In the genomic region with DNA sequence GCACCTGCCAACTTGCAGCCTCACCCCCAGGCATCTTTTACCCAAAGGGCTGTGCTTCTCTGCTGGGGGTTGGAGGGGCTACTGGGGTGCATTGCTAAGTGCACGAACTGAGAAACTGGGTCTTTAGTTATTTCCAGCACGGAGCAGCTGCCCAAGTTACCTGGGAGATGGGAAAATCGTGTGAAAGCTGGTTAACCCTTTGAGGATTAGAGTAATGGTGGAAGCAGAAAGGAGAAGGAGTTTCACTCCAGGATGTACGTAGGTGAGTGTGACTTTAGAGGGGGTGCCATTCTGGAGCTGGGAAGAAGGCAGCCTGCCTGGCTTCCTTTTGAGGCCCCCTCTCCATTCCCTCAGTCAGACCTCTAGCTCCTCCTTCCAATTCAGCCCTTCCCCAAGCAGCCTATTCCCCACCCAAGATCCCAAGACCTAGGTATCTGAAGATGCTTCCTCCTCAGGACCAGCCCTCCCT, we compare ENCODE assay signal across 7 cellular contexts. TPM values are rescaled to one million over a fixed set of nuclear protein-coding genes. Genes with fewer than 3 reads are reported as not detected.
DNase-seq lines count a peak whose midpoint lies in the region; ATAC-seq, FAIRE-seq and TF ChIP-seq lines count a peak whose summit lies in the region.

No MANE protein-coding gene starts in this region.

- FAIRE-seq in kidney (lab: Jason Lieb, UNC) = no peak

- intact Hi-C loops in kidney (cut with DNase I) = no loop called here

- in situ Hi-C loops in HAP-1 (cut with MboI; ENCODE audit: low sequenced_read_pairs) (loop anchor here (10.0 kb wide), 1 partner anchor 245 kb away; no protein-coding TSS in a partner anchor), GM13977 (cut with MboI; ENCODE audit: low pct_unique_long_range_greater_than_20kb, low sequenced_read_pairs, unreplicated experiment) (no loop called here)

- H3K27ac ChIP-seq in kidney (ENCODE audit: low read depth in 2 of 2, low read length in 2 of 2) = peak overlapping the region; percentile 57 to 73

- DNase-seq in HAP-1 (ENCODE audit: low spot score in 2 of 2) (no peak), kidney (no peak), activated gamma-delta T cell treated with Interleukin-2 at 50 U/mL for 16 hours (no peak), GF-D8 (lab: John Stamatoyannopoulos, UW) (no peak), GM13977 (ENCODE audit: low spot score) (no peak)
- no peak for DNase-seq in stimulated activated naive B cell treated with anti-CD40 and anti-IgM and Interleukin-4, amounts not matched to agents 10 μg/mL and 1 μg/mL and 100 μg/mL, for 72 hours

- H3K4me3 Mint-ChIP-seq in activated T-helper 17 cell treated with anti-CD3 and anti-CD28 coated beads, Interleukin-2, amount 50 U/mL, for 72 hours = peak overlapping the region; percentile 52
- H3K4me3 Mint-ChIP-seq in stimulated activated naive B cell treated with anti-CD40 and anti-IgM and Interleukin-4, amounts not matched to agents 10 μg/mL and 1 μg/mL and 100 μg/mL, for 72 hours = peak overlapping the region; percentile 80

- H3K4me3 ChIP-seq in HAP-1 = peak overlapping the region; percentile 72
- H3K4me3 ChIP-seq in kidney (ENCODE audit: low read length in 2 of 2) = peak overlapping the region; percentile 32 to 79

- TF ChIP-seq CTCF in kidney (IDR thresholded peaks at IDR 0.05; ENCODE audit: borderline replicate concordance, extremely low read depth, insufficient read depth) = no peak
- no peak for TF ChIP-seq CTCF in GM13977 (IDR thresholded peaks at IDR 0.05; ENCODE audit: extremely low read depth, insufficient read depth, missing control alignments)

- H3K9me3 Mint-ChIP-seq in activated T-helper 17 cell treated with anti-CD3 and anti-CD28 coated beads, Interleukin-2, amount 50 U/mL, for 72 hours = no peaks in the 10 kb centered on the region
- H3K9me3 Mint-ChIP-seq in stimulated activated naive B cell treated with anti-CD40 and anti-IgM and Interleukin-4, amounts not matched to agents 10 μg/mL and 1 μg/mL and 100 μg/mL, for 72 hours = no peaks in the 10 kb centered on the region

- H3K4me1 ChIP-seq in HAP-1 (peaks cover 10% of the 10 kb centered on the region), kidney (ENCODE audit: control insufficient read depth in 1 of 2, insufficient read depth in 1 of 2, low read depth in 1 of 2, low read length in 2 of 2) (peaks cover 16 to 20% of the 10 kb centered on the region in 2 donors)

- H3K36me3 ChIP-seq in HAP-1 (replicated peaks) (no peaks in the 10 kb centered on the region), kidney (ENCODE audit: control insufficient read depth in 1 of 2, insufficient read depth in 2 of 2, low read length in 2 of 2) (no peaks in the 10 kb centered on the region)

- H3K4me1 Mint-ChIP-seq in activated T-helper 17 cell treated with anti-CD3 and anti-CD28 coated beads, Interleukin-2, amount 50 U/mL, for 72 hours = peaks cover 5% of the 10 kb centered on the region
- H3K4me1 Mint-ChIP-seq in stimulated activated naive B cell treated with anti-CD40 and anti-IgM and Interleukin-4, amounts not matched to agents 10 μg/mL and 1 μg/mL and 100 μg/mL, for 72 hours = peaks cover 7 to 14% of the 10 kb centered on the region in 2 donors

- no peaks in the 10 kb centered on the region for H3K27me3 ChIP-seq in HAP-1 (ENCODE audit: low read depth)

- peaks cover 43% of the 10 kb centered on the region for H3K27me3 Mint-ChIP-seq in activated T-helper 17 cell treated with anti-CD3 and anti-CD28 coated beads, Interleukin-2, amount 50 U/mL, for 72 hours
- H3K27me3 Mint-ChIP-seq in stimulated activated naive B cell treated with anti-CD40 and anti-IgM and Interleukin-4, amounts not matched to agents 10 μg/mL and 1 μg/mL and 100 μg/mL, for 72 hours = peaks cover 48 to 50% of the 10 kb centered on the region in 2 donors

- no peaks in the 10 kb centered on the region for H3K36me3 Mint-ChIP-seq in activated T-helper 17 cell treated with anti-CD3 and anti-CD28 coated beads, Interleukin-2, amount 50 U/mL, for 72 hours (ENCODE audit: low read depth)
- H3K36me3 Mint-ChIP-seq in stimulated activated naive B cell treated with anti-CD40 and anti-IgM and Interleukin-4, amounts not matched to agents 10 μg/mL and 1 μg/mL and 100 μg/mL, for 72 hours = no peaks in the 10 kb centered on the region

- no peak overlapping the region for H3K27ac Mint-ChIP-seq in activated T-helper 17 cell treated with anti-CD3 and anti-CD28 coated beads, Interleukin-2, amount 50 U/mL, for 72 hours
- peak overlapping the region; percentile 31 for H3K27ac Mint-ChIP-seq in stimulated activated naive B cell treated with anti-CD40 and anti-IgM and Interleukin-4, amounts not matched to agents 10 μg/mL and 1 μg/mL and 100 μg/mL, for 72 hours

- ATAC-seq in activated T-helper 17 cell treated with anti-CD3 and anti-CD28 coated beads, Interleukin-2, amount 50 U/mL, for 72 hours (replicated peaks) = no peak
- ATAC-seq in stimulated activated naive B cell treated with anti-CD40 and anti-IgM and Interleukin-4, amounts not matched to agents 10 μg/mL and 1 μg/mL and 100 μg/mL, for 72 hours (replicated peaks) = no peak

- H3K9me3 ChIP-seq in HAP-1 (no peaks in the 10 kb centered on the region), kidney (ENCODE audit: control insufficient read depth in 1 of 2, low read length in 2 of 2) (no peaks in the 10 kb centered on the region)

- H3K9ac ChIP-seq in kidney (ENCODE audit: low read length in 2 of 2) = peak overlapping the region in 1 of 2 donors; percentile 27

RNA-seq across cellular contexts. Expression of gene ADCY6, which starts 1.0 kb away (rescaled TPM):
- total RNA-seq in activated T-helper 17 cell treated with anti-CD3 and anti-CD28 coated beads, Interleukin-2, amount 50 U/mL, for 72 hours = under 1 TPM in 1 of 2 donors, not detected in 1; 0.24 TPM
- 66.9 TPM for total RNA-seq in kidney
- 27.3 TPM for polyA plus RNA-seq in kidney (ENCODE audit: insufficient read depth, low read depth, low replicate concordance)

RNA-seq across cellular contexts. Expression of gene CACNB3, which starts 28.4 kb away (rescaled TPM):
- 10 to 100 TPM in 1 of 2 donors, 1 to 10 TPM in 1; 5.9 to 17.7 TPM for total RNA-seq in activated T-helper 17 cell treated with anti-CD3 and anti-CD28 coated beads, Interleukin-2, amount 50 U/mL, for 72 hours
- 19.6 TPM for total RNA-seq in kidney
- 17.9 TPM for polyA plus RNA-seq in kidney (ENCODE audit: insufficient read depth, low read depth, low replicate concordance)

Comparison
In these comparisons a context has a peak if more than half of its experiments do, and no peak if none do; other contexts are left out.
1. RNA of gene ADCY6, which starts 1.0 kb away (total RNA-seq): 66.9 TPM in kidney (single experiment); 0.24 TPM in activated T-helper 17 cell treated with anti-CD3 and anti-CD28 coated beads, Interleukin-2, amount 50 U/mL, for 72 hours; every median in the first group is over 10 times any median in the second.